Comparison of ENCODE assay signal across 22 cellular contexts in genomic region chr2:205366336-205367060, GRCh38.
DNase-seq lines count a peak whose midpoint lies in the region; ATAC-seq, FAIRE-seq and TF ChIP-seq lines count a peak whose summit lies in the region.
"Had no signal": no experiment of that assay in that cellular context is flagged by ENCODE, and none has a peak within 500 bp of the region (broad histone marks: within the 10 kb centered on the region; RNA-seq: fewer than 3 reads in every experiment).

No MANE protein-coding gene starts in this region.

- no peak for TF ChIP-seq RAD21 in IMR-90 (IDR thresholded peaks at IDR 0.05; ENCODE audit: low read length)

- no peak overlapping the region for H4K91ac ChIP-seq in IMR-90 (ENCODE audit: insufficient read depth, low read depth, low read length)

- FAIRE-seq in GM12891 (lab: Jason Lieb, UNC), result no peak
- FAIRE-seq: A549, G401.6, GM12892, GM19239, HTR-8/SVneo, K562 had no signal

- BruUV-seq in Caco-2 (replicated peaks; lab: Mats Ljungman, UMichigan) (no TSS peak), IMR-90 (replicated peaks; lab: Mats Ljungman, UMichigan) (no TSS peak)

- H3K79me2 ChIP-seq in mesendoderm (ENCODE audit: control insufficient read depth, insufficient read depth, low read length), result no peaks in the 10 kb centered on the region

- H3K36me3 ChIP-seq in Caco-2 (ENCODE audit: control insufficient read depth, insufficient read depth, low read length) (no peaks in the 10 kb centered on the region), IMR-90 (ENCODE audit: control insufficient read depth, insufficient read depth, low read length) (no peaks in the 10 kb centered on the region), mesendoderm (ENCODE audit: control insufficient read depth, insufficient read depth, low read length) (no peaks in the 10 kb centered on the region)
- H3K36me3 ChIP-seq: SJSA1 had no signal

- dilution Hi-C loops in IMR-90 (cut with HindIII; ENCODE audit: low sequenced_read_pairs, unreplicated experiment), result no loop called here

- H3K79me1 ChIP-seq in IMR-90 (ENCODE audit: low read depth in 1 of 2, low read length in 2 of 2), result no peaks in the 10 kb centered on the region
- H3K79me1 ChIP-seq in mesendoderm (ENCODE audit: low read length), result no peaks in the 10 kb centered on the region

- H3K56ac ChIP-seq in IMR-90 (ENCODE audit: extremely low read depth, insufficient read depth, low read length) (no peak overlapping the region), mesendoderm (ENCODE audit: low read length) (no peak overlapping the region)

- H4K20me1 ChIP-seq in IMR-90 (ENCODE audit: insufficient read depth, low read length), result no peaks in the 10 kb centered on the region

- no peaks in the 10 kb centered on the region for H3K9me3 Mint-ChIP-seq in Caco-2 (ENCODE audit: unreplicated experiment)
- H3K9me3 Mint-ChIP-seq in glutamatergic neuron (ENCODE audit: unreplicated experiment), result no peaks in the 10 kb centered on the region

- H3K36me3 Mint-ChIP-seq in Caco-2 (ENCODE audit: insufficient read depth, unreplicated experiment) (peaks cover 14% of the 10 kb centered on the region), glutamatergic neuron (ENCODE audit: unreplicated experiment) (no peaks in the 10 kb centered on the region)

- H3K27ac ChIP-seq in IMR-90 (ENCODE audit: insufficient read depth, low read length), result no peak overlapping the region
- H3K27ac ChIP-seq in mesendoderm (ENCODE audit: low read depth, low read length), result no peak overlapping the region
- H3K27ac ChIP-seq: A549, C4-2B, RWPE1, SJSA1 had no signal

- H3K9ac ChIP-seq in IMR-90 (ENCODE audit: low read depth, low read length) (no peak overlapping the region), mesendoderm (ENCODE audit: low read length) (no peak overlapping the region)

- H3K9me3 ChIP-seq in Caco-2 (no peaks in the 10 kb centered on the region), IMR-90 (ENCODE audit: control insufficient read depth, insufficient read depth, low read length) (no peaks in the 10 kb centered on the region)
- H3K9me3 ChIP-seq: A549, SJSA1 had no signal

- 0 out of 2 replicates have a peak overlapping the region, but pooled peaks have one; percentile 36 for H3K4ac ChIP-seq in IMR-90 (ENCODE audit: low read depth, low read length)
- H3K4ac ChIP-seq in mesendoderm (ENCODE audit: low read depth, low read length), result no peak overlapping the region

- H3K4me3 ChIP-seq in Caco-2 (ENCODE audit: low read depth, low read length) (no peak overlapping the region), IMR-90 (ENCODE audit: insufficient read depth, low read depth, low read length) (no peak overlapping the region), mesendoderm (ENCODE audit: low read length) (no peak overlapping the region)
- H3K4me3 ChIP-seq: A549, K562, SJSA1 had no signal

- H3K9me1 ChIP-seq in IMR-90 (ENCODE audit: insufficient read depth, low read length), result no peaks in the 10 kb centered on the region

- H2BK120ac ChIP-seq in IMR-90 (ENCODE audit: low read depth, low read length) (no peak overlapping the region), mesendoderm (ENCODE audit: low read depth, low read length) (no peak overlapping the region)

- CTCF ChIA-PET in Caco-2 (lab: Charles Lee) (no interaction called here), IMR-90 (lab: Yijun Ruan, JAX) (interaction anchor here (0.7 to 1.0 kb wide), 2 partner anchors 42 to 1776 kb away, joined by 3 to 7 read pairs; no protein-coding TSS in a partner anchor)

- in situ Hi-C loops in IMR-90 (cut with MboI; ENCODE audit: low sequenced_read_pairs), result no loop called here

- H3K4me1 Mint-ChIP-seq in Caco-2 (ENCODE audit: low read depth, unreplicated experiment) (peaks cover 52% of the 10 kb centered on the region), glutamatergic neuron (ENCODE audit: low read depth, unreplicated experiment) (peaks cover 15% of the 10 kb centered on the region)

- H3K27me3 ChIP-seq in Caco-2 (replicated peaks; ENCODE audit: control insufficient read depth, insufficient read depth, low read length), result no peaks in the 10 kb centered on the region
- H3K27me3 ChIP-seq in IMR-90 (ENCODE audit: control insufficient read depth, insufficient read depth, low read length), result peaks cover 2% of the 10 kb centered on the region; the same call in 1 of the 2 replicates
- no peaks in the 10 kb centered on the region for H3K27me3 ChIP-seq in mesendoderm (ENCODE audit: insufficient read depth, low read length, poor library complexity)
- H3K27me3 ChIP-seq: SJSA1 had no signal

- WGBS in IMR-90 (ENCODE audit: extremely low coverage in 2 of 2, insufficient read length in 1 of 2), 2 experiments, result 100% methylated on average over 1 of the region's 6 CpGs; no CpG with 5 or more reads in 1 of the 2 experiments
- no CpG with 5 or more reads among the region's 6 CpGs for WGBS in mesendoderm (ENCODE audit: extremely low coverage, insufficient coverage, low lambda C conversion rate)

- no peak overlapping the region for H2AK9ac ChIP-seq in IMR-90 (replicated peaks; ENCODE audit: low read depth, low read length, poor library complexity)

- peak overlapping the region; percentile 36 for H3K4me3 Mint-ChIP-seq in Caco-2 (ENCODE audit: unreplicated experiment)
- no peak overlapping the region for H3K4me3 Mint-ChIP-seq in glutamatergic neuron (ENCODE audit: unreplicated experiment)

- H3K4me1 ChIP-seq in Caco-2, result peaks cover 36% of the 10 kb centered on the region
- H3K4me1 ChIP-seq in IMR-90 (ENCODE audit: control insufficient read depth, insufficient read depth, low read length), result peaks cover 6% of the 10 kb centered on the region; the same call in 1 of the 2 replicates
- no peaks in the 10 kb centered on the region for H3K4me1 ChIP-seq in mesendoderm (ENCODE audit: control insufficient read depth, low read depth, low read length)

- TF ChIP-seq POLR2A in IMR-90 (IDR thresholded peaks at IDR 0.05; ENCODE audit: low read depth, low read length) (no peak), GM12891 (IDR thresholded peaks at IDR 0.05; ENCODE audit: low read depth, low read length) (no peak)

- DNase-seq in Caco-2 (peak; percentile 63 to 82), IMR-90 (peak; percentile 32), dermis blood vessel endothelial cell (peak; percentile 42), mesendoderm (peak; percentile 59), GM12891 (ENCODE audit: insufficient read length, low spot score) (no peak), glutamatergic neuron (no peak), DMS 273 treated with DMSO at 0.1 percent for 48 hours (lab: John Stamatoyannopoulos, UW) (no peak)
- DNase-seq: NCI-H1092 treated with DMSO at 0.1 percent for 48 hours, NCI-H1694, NCI-H2107, NCI-H446 had no signal

- H4K8ac ChIP-seq in IMR-90 (ENCODE audit: low read depth in 2 of 2, low read length in 2 of 2), result no peak overlapping the region
- H4K8ac ChIP-seq in mesendoderm (ENCODE audit: low read depth, low read length), result no peak overlapping the region

- H2BK15ac ChIP-seq in IMR-90 (ENCODE audit: low read depth, low read length) (no peak overlapping the region), mesendoderm (replicated peaks; ENCODE audit: low read depth) (no peak overlapping the region)

- H3K14ac ChIP-seq in IMR-90 (replicated peaks; ENCODE audit: low read depth, low read length), result no peak overlapping the region

- H3K27ac Mint-ChIP-seq in Caco-2 (ENCODE audit: unreplicated experiment), result peak overlapping the region; percentile 71
- no peak overlapping the region for H3K27ac Mint-ChIP-seq in glutamatergic neuron (ENCODE audit: unreplicated experiment)

- no peak overlapping the region for H2BK20ac ChIP-seq in IMR-90 (ENCODE audit: low read depth, low read length)

- H3K23ac ChIP-seq in IMR-90 (ENCODE audit: low read depth, low read length) (no peak overlapping the region), mesendoderm (ENCODE audit: low read length) (no peak overlapping the region)

- H3K18ac ChIP-seq in IMR-90 (ENCODE audit: low read depth, low read length) (no peak overlapping the region), mesendoderm (ENCODE audit: low read length) (no peak overlapping the region)

- H3K27me3 Mint-ChIP-seq in Caco-2 (ENCODE audit: insufficient read depth, unreplicated experiment) (no peaks in the 10 kb centered on the region), glutamatergic neuron (ENCODE audit: unreplicated experiment) (no peaks in the 10 kb centered on the region)

- H2BK5ac ChIP-seq in IMR-90 (ENCODE audit: low read depth, low read length, poor library complexity, severe bottlenecking), result no peak overlapping the region
- no peak overlapping the region for H2BK5ac ChIP-seq in mesendoderm (ENCODE audit: low read length)

- H4K5ac ChIP-seq in IMR-90 (ENCODE audit: low read depth, low read length) (no peak overlapping the region), mesendoderm (ENCODE audit: low read length) (no peak overlapping the region)

- H2AK5ac ChIP-seq in IMR-90 (ENCODE audit: low read depth, low read length) (no peak overlapping the region), mesendoderm (ENCODE audit: low read length) (no peak overlapping the region)

- H2AFZ ChIP-seq in IMR-90 (replicated peaks; ENCODE audit: low read length, poor library complexity), result no peak overlapping the region

- no peak overlapping the region for H3K4me2 ChIP-seq in IMR-90 (ENCODE audit: low read depth, low read length)
- H3K4me2 ChIP-seq in mesendoderm (ENCODE audit: low read length), result no peak overlapping the region
- H3K4me2 ChIP-seq: A549 had no signal

- intact Hi-C loops in Caco-2 (cut with micrococcal nuclease; ENCODE audit: unreplicated experiment) (loop anchor here (1.0 to 2.0 kb wide), 6 partner anchors 8 to 312 kb away; no protein-coding TSS in a partner anchor), IMR-90 (cut with micrococcal nuclease) (no loop called here)

- ATAC-seq in IMR-90 (ENCODE audit: low read depth) (no peak), HG03025 (IDR thresholded peaks at IDR 0.05; ENCODE audit: low FRiP score, unreplicated experiment) (no peak)
- ATAC-seq: A549, HCT116, K562 had no signal

- POLR2A ChIA-PET in Caco-2 (lab: Charles Lee) (interaction anchor here (0.6 kb wide), 2 partner anchors 54 to 108 kb away, joined by 3 to 4 read pairs; no protein-coding TSS in a partner anchor), IMR-90 (lab: Charles Lee; ENCODE audit: unreplicated experiment) (no interaction called here)

- no peak for TF ChIP-seq CTCF in Caco-2 (IDR thresholded peaks at IDR 0.05; ENCODE audit: insufficient read depth in 1 of 2, low read depth in 1 of 2, low read length in 1 of 2, severe bottlenecking in 1 of 2, unreplicated experiment in 1 of 2)
- TF ChIP-seq CTCF in IMR-90 (conservative IDR thresholded peaks at IDR 0.05; ENCODE audit: low read depth, low read length), result no peak
- TF ChIP-seq CTCF in glutamatergic neuron (IDR thresholded peaks at IDR 0.05; ENCODE audit: partially characterized antibody, unreplicated experiment), result no peak

TF ChIP-seq in GM12891, 5 proteins besides CTCF, POLR2A, EP300 and RAD21:
- TF ChIP-seq POLR2AphosphoS5 (IDR thresholded peaks at IDR 0.05; ENCODE audit: low read depth, low read length) (no peak), POU2F2 (IDR thresholded peaks at IDR 0.05; ENCODE audit: low read depth, low read length) (no peak), PAX5 (IDR thresholded peaks at IDR 0.05; ENCODE audit: insufficient read depth, low read length, severe bottlenecking) (no peak), TAF1 (IDR thresholded peaks at IDR 0.05; ENCODE audit: low read depth, low read length) (no peak), SPI1 (IDR thresholded peaks at IDR 0.05; ENCODE audit: low read depth, low read length) (no peak)

Comparison
In these comparisons a context has a peak if more than half of its experiments do, and no peak if none do; other contexts are left out.
1. DNase-seq: peak in Caco-2 (2 of 2), IMR-90 (single experiment), dermis blood vessel endothelial cell (single experiment) and mesendoderm (single experiment); none in GM12891 (single experiment), glutamatergic neuron (single experiment) and DMS 273 treated with DMSO at 0.1 percent for 48 hours (single experiment).